Comparison of ENCODE assay signal across 8 cellular contexts in the genomic region with DNA sequence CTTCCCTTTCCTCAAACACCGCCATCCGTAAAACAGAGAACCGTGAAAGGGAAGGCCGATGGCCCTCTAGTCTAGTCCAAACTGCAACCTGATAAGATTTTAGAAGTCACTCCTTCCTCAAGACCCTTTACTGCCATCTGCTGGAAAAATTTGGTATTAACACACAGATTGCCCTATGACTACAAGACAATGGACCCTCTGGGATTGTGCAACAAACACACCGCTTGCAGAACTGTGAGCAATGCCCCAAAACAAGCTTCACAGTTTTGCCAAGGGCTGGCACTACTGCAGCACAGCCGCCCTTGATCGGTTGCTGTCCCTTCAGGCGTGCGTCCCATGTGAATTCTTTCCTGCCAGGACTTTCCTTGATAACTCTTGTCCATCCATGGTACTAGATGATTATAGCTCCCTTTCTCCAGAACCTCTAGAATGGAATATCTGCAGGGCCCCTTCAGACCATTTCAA. TPM values are rescaled to one million over a fixed set of nuclear protein-coding genes. Genes with fewer than 3 reads are reported as not detected.
DNase-seq lines count a peak whose midpoint lies in the region; ATAC-seq and TF ChIP-seq lines count a peak whose summit lies in the region.

No MANE protein-coding gene starts in this region.

- BruUV-seq in Calu3 (replicated peaks; lab: Mats Ljungman, UMichigan) = no TSS peak

- no peak overlapping the region for H3K27ac Mint-ChIP-seq in Calu3 (ENCODE audit: unreplicated experiment)

- intact Hi-C loops in Calu3 (cut with micrococcal nuclease; ENCODE audit: unreplicated experiment) = loop anchor here (1.0 kb wide), 1 partner anchor 801 kb away; no protein-coding TSS in a partner anchor

- ATAC-seq in GM19397 (IDR thresholded peaks at IDR 0.05; ENCODE audit: unreplicated experiment) (peak; percentile 89), HG03439 (IDR thresholded peaks at IDR 0.05; ENCODE audit: unreplicated experiment) (peak; percentile 96)

- H3K36me3 Mint-ChIP-seq in Calu3 (ENCODE audit: insufficient read depth, unreplicated experiment) = no peaks in the 10 kb centered on the region

- H3K27me3 Mint-ChIP-seq in Calu3 (ENCODE audit: unreplicated experiment) = peaks cover 25% of the 10 kb centered on the region

- no peaks in the 10 kb centered on the region for H3K9me3 Mint-ChIP-seq in Calu3 (ENCODE audit: low read depth, unreplicated experiment)

- peaks cover 7% of the 10 kb centered on the region for H3K4me1 Mint-ChIP-seq in Calu3 (ENCODE audit: low read depth, unreplicated experiment)

- CTCF ChIA-PET in Calu3 (lab: Charles Lee) = interaction anchor here (0.7 kb wide), 2 partner anchors 70 to 551 kb away, joined by 3 to 4 read pairs; no protein-coding TSS in a partner anchor

- peak; percentile 88 for DNase-seq in Calu3
- peak; percentile 87 for DNase-seq in NCI-H226
- peak; percentile 85 to 87 for DNase-seq in dermis microvascular lymphatic vessel endothelial cell (ENCODE audit: low read depth in 2 of 2)
- peak; percentile 90 to 91 for DNase-seq in lung microvascular endothelial cell (ENCODE audit: low read depth in 2 of 2)
- peak; percentile 91 for DNase-seq in stromal cell of bone marrow (ENCODE audit: low read depth)

- no peak overlapping the region for H3K27ac ChIP-seq in VCaP

- TF ChIP-seq CTCF in Calu3 (IDR thresholded peaks at IDR 0.05; ENCODE audit: unreplicated experiment) = peak; percentile 78
- peak; percentile 92 for TF ChIP-seq CTCF in VCaP (conservative IDR thresholded peaks at IDR 0.05)

- no peak overlapping the region for H3K4me3 Mint-ChIP-seq in Calu3 (ENCODE audit: low read depth, unreplicated experiment)

RNA-seq across cellular contexts. Expression of a gene that starts 23.1 kb away (rescaled TPM):
- total RNA-seq in Calu3 (2022) = 46.6 and 47.2 TPM in 2 replicates
- 1.9 TPM in 2 replicates for total RNA-seq in dermis microvascular lymphatic vessel endothelial cell
- total RNA-seq in lung microvascular endothelial cell = 2.2 and 2.4 TPM in 2 replicates

Comparison
In these comparisons a context has a peak if more than half of its experiments do, and no peak if none do; other contexts are left out.
1. RNA of a gene that starts 23.1 kb away (total RNA-seq): 46.6 to 47.2 TPM in Calu3; 2.2 to 2.4 TPM in lung microvascular endothelial cell and 1.9 TPM in dermis microvascular lymphatic vessel endothelial cell; every median in the first group is over 10 times any median in the second.
2. Peak in every context shown above with its lines, with median percentiles within 50 percentile points of each other: DNase-seq.